In genomic region chr2:65437392-65438135, GRCh38 we compare ENCODE assay signal across 9 cellular contexts. TPM values are rescaled to one million over a fixed set of nuclear protein-coding genes. Genes with fewer than 3 reads are reported as not detected.
DNase-seq lines count a peak whose midpoint lies in the region; ATAC-seq and TF ChIP-seq lines count a peak whose summit lies in the region.
"Had no signal": no experiment of that assay in that cellular context is flagged by ENCODE, and none has a peak within 500 bp of the region (broad histone marks: within the 10 kb centered on the region; RNA-seq: fewer than 3 reads in every experiment).

No MANE protein-coding gene starts in this region.

- no TSS peak for BruUV-seq in A673 (replicated peaks; lab: Mats Ljungman, UMichigan)

- DNase-seq in A673 (ENCODE audit: low spot score) (no peak), NB4 (ENCODE audit: low read depth) (peak; percentile 68), ecto neural progenitor cell (ENCODE audit: low spot score) (peak; percentile 69), RPMI8226 (no peak), Kasumi-1 (lab: John Stamatoyannopoulos, UW) (no peak)
- DNase-seq in natural killer cell treated with Interleukin-12 subunit alpha and Interleukin-12 subunit beta and Interleukin-15 and Interleukin-18, amount 100 ng/mL, for 72 hours (ENCODE audit: low spot score), result no peak
- DNase-seq: effector CD8-positive, alpha-beta T cell had no signal

- intact Hi-C loops in A673 (cut with micrococcal nuclease; ENCODE audit: unreplicated experiment), result loop anchor here (5.0 kb wide), 1 partner anchor 115 kb away; no protein-coding TSS in a partner anchor

- POLR2A ChIA-PET in A673 (lab: Charles Lee; ENCODE audit: low non-redundant PET), result no interaction called here

- H3K4me3 ChIP-seq in A673 (ENCODE audit: low read depth, low read length, poor library complexity, severe bottlenecking) (peak overlapping the region; percentile 64), NB4 (ENCODE audit: low read depth, low read length) (peak overlapping the region; percentile 64)

- H3K36me3 ChIP-seq in A673 (ENCODE audit: insufficient read depth, low read length, poor library complexity, severe bottlenecking), result no peaks in the 10 kb centered on the region

- H3K36me3 Mint-ChIP-seq in natural killer cell treated with Interleukin-12 subunit alpha and Interleukin-12 subunit beta and Interleukin-15 and Interleukin-18, amount 100 ng/mL, for 72 hours, result no peaks in the 10 kb centered on the region

- H3K9me3 Mint-ChIP-seq in natural killer cell treated with Interleukin-12 subunit alpha and Interleukin-12 subunit beta and Interleukin-15 and Interleukin-18, amount 100 ng/mL, for 72 hours, result no peaks in the 10 kb centered on the region

- peaks cover 8 to 14% of the 10 kb centered on the region in 2 donors for H3K27me3 Mint-ChIP-seq in natural killer cell treated with Interleukin-12 subunit alpha and Interleukin-12 subunit beta and Interleukin-15 and Interleukin-18, amount 100 ng/mL, for 72 hours

- H3K27ac Mint-ChIP-seq in natural killer cell treated with Interleukin-12 subunit alpha and Interleukin-12 subunit beta and Interleukin-15 and Interleukin-18, amount 100 ng/mL, for 72 hours, result peak overlapping the region; percentile 88 to 98

- peak overlapping the region; percentile 93 for H3K4me3 Mint-ChIP-seq in natural killer cell treated with Interleukin-12 subunit alpha and Interleukin-12 subunit beta and Interleukin-15 and Interleukin-18, amount 100 ng/mL, for 72 hours

- peaks cover 28 to 33% of the 10 kb centered on the region in 2 donors for H3K4me1 Mint-ChIP-seq in natural killer cell treated with Interleukin-12 subunit alpha and Interleukin-12 subunit beta and Interleukin-15 and Interleukin-18, amount 100 ng/mL, for 72 hours (ENCODE audit: low read depth in 2 of 2)

- CTCF ChIA-PET in A673 (lab: Charles Lee), result no interaction called here

- H3K9me3 ChIP-seq in A673 (ENCODE audit: low read depth, low read length, poor library complexity, severe bottlenecking), result no peaks in the 10 kb centered on the region

- ATAC-seq in natural killer cell treated with Interleukin-12 subunit alpha and Interleukin-12 subunit beta and Interleukin-15 and Interleukin-18, amount 100 ng/mL, for 72 hours, result no peak
- ATAC-seq in HG02642 (IDR thresholded peaks at IDR 0.05; ENCODE audit: poor library complexity, unreplicated experiment), result no peak
- ATAC-seq in HG02885 (IDR thresholded peaks at IDR 0.05; ENCODE audit: poor library complexity, unreplicated experiment), result no peak

- H3K27ac ChIP-seq in A673 (ENCODE audit: low read depth, low read length, poor library complexity, severe bottlenecking), result peak overlapping the region; percentile 95

- TF ChIP-seq CTCF in A673 (conservative IDR thresholded peaks at IDR 0.05; ENCODE audit: low read depth, low read length) (no peak), NB4 (IDR thresholded peaks at IDR 0.05; ENCODE audit: low read depth, low read length) (no peak)

- peaks cover 15% of the 10 kb centered on the region for H3K4me1 ChIP-seq in A673 (ENCODE audit: insufficient read depth, low read length, poor library complexity, severe bottlenecking)

- no peaks in the 10 kb centered on the region for H3K27me3 ChIP-seq in A673 (replicated peaks; ENCODE audit: insufficient read depth, low read depth, low read length, poor library complexity)

- no peak for TF ChIP-seq POLR2A in NB4 (IDR thresholded peaks at IDR 0.05; ENCODE audit: extremely low read depth, insufficient read length)

RNA-seq across cellular contexts. Expression of gene SPRED2, which starts 5.2 kb away (rescaled TPM):
- 79.4 and 81.0 TPM in 2 replicates for total RNA-seq in A673 (2021)
- 10 to 100 TPM in 1 of 2 donors, 1 to 10 TPM in 1; 9.8 to 26.0 TPM for total RNA-seq in natural killer cell treated with Interleukin-12 subunit alpha and Interleukin-12 subunit beta and Interleukin-15 and Interleukin-18, amount 100 ng/mL, for 72 hours

Comparison
In these comparisons a context has a peak if more than half of its experiments do, and no peak if none do; other contexts are left out.
1. DNase-seq: peak in NB4 (single experiment) and ecto neural progenitor cell (single experiment); none in A673 (single experiment), natural killer cell treated with Interleukin-12 subunit alpha and Interleukin-12 subunit beta and Interleukin-15 and Interleukin-18, amount 100 ng/mL, for 72 hours (single experiment), RPMI8226 (single experiment) and Kasumi-1 (0 of 2).